Comparison of ENCODE assay signal across 8 cellular contexts in the genomic region with DNA sequence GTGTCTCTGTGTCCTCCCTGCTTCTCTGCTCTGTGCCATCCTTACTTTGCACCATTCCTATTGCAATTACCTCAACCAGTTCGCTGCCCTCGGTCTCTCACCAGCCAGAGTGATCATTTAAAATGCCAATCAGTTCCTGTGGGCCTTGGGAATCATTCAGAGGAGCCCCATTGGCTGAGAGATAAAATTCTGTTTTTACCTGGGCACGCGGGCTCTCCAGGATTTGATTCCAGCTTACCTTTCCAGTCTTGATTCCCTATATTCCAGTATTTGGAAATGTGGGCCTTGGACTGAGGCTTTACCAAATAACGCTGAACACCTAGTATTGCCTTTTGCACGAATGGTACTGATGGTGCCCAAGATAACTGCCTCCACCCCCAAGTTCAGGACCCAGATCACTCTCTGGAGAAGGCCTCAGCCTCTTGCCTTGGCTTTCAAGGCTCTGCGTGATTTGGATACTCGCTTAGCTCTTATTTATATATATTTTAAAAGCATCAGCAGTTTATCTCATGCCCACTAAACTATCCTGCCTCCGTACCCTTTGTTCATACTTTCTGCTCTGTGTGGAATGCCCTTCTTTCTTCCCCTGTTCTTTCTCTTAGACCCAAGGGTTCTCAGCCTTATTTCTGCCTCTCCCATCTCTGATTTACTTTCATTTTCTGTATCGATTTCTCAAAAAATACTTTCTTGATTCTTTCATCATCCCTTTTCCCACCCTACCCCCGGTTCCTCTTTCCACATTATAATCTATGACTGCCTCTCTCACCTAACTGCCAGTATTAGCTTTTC. TPM values are rescaled to one million over a fixed set of nuclear protein-coding genes. Genes with fewer than 3 reads are reported as not detected.
DNase-seq lines count a peak whose midpoint lies in the region; ATAC-seq and TF ChIP-seq lines count a peak whose summit lies in the region.

No MANE protein-coding gene starts in this region.

- DNase-seq in heart right ventricle = no peak
- no peak for DNase-seq in cardiac septum (ENCODE audit: low spot score)
- DNase-seq in SK-N-SH = peak; percentile 23
- DNase-seq in naive B cell = peak; percentile 18
- no peak for DNase-seq in NCI-H446 treated with DMSO at 0.1 percent for 48 hours (lab: John Stamatoyannopoulos, UW)
- no peak for DNase-seq in iPS-NIHi7 (ENCODE audit: extremely low spot score)
- no peak for DNase-seq in T-helper 9 cell

- no peaks in the 10 kb centered on the region for H3K27me3 Mint-ChIP-seq in naive B cell

- H3K9ac ChIP-seq in SK-N-SH (peak overlapping the region; percentile 86), duodenal mucosa (ENCODE audit: low read depth in 1 of 2, low read length in 2 of 2) (peak overlapping the region; percentile 90 to 98)

- H3K9me3 ChIP-seq in heart right ventricle (no peaks in the 10 kb centered on the region), SK-N-SH (no peaks in the 10 kb centered on the region), duodenal mucosa (ENCODE audit: control insufficient read depth in 1 of 2, low read length in 2 of 2) (no peaks in the 10 kb centered on the region)

- H3K4me1 ChIP-seq in heart right ventricle = peaks cover 5 to 44% (median 23%) of the 10 kb centered on the region in 9 donors
- H3K4me1 ChIP-seq in SK-N-SH (ENCODE audit: control insufficient read depth in 1 of 2, insufficient read depth in 2 of 2, low read depth in 1 of 2, low read length in 1 of 2) = peaks cover 4 to 5% of the 10 kb centered on the region in 2 experiments; a peak in 2 of 4 replicates
- peaks cover 7 to 10% of the 10 kb centered on the region in 2 donors for H3K4me1 ChIP-seq in duodenal mucosa (ENCODE audit: control insufficient read depth in 1 of 2, insufficient read depth in 2 of 2, low read length in 2 of 2)

- ATAC-seq in heart right ventricle (peak in 1 of 8 donors; percentile 47), naive B cell (ENCODE audit: low read depth in 2 of 2) (no peak)

- peaks cover 0 to 46% (median 35%) of the 10 kb centered on the region in 9 donors for H3K36me3 ChIP-seq in heart right ventricle
- H3K36me3 ChIP-seq in SK-N-SH (replicated peaks in 1 of 2; ENCODE audit: control insufficient read depth in 1 of 2, insufficient read depth in 2 of 2, low read length in 1 of 2) = peaks cover 31 to 43% of the 10 kb centered on the region in 2 experiments
- peaks cover 12 to 17% of the 10 kb centered on the region in 2 donors for H3K36me3 ChIP-seq in duodenal mucosa (ENCODE audit: control insufficient read depth in 1 of 2, insufficient read depth in 2 of 2, low read length in 2 of 2)

- peak overlapping the region; percentile 88 to 99 (median 96) for H3K4me3 Mint-ChIP-seq in naive B cell

- peaks cover 0 to 7% of the 10 kb centered on the region in 2 donors for H3K36me3 Mint-ChIP-seq in naive B cell

- H2AFZ ChIP-seq in SK-N-SH (ENCODE audit: low read depth) = peak overlapping the region; percentile 93; the same call in 1 of the 2 replicates

- H3K4me1 Mint-ChIP-seq in naive B cell = peaks cover 7 to 20% (median 18%) of the 10 kb centered on the region in 3 donors

- no peaks in the 10 kb centered on the region for H3K27me3 ChIP-seq in heart right ventricle
- no peaks in the 10 kb centered on the region for H3K27me3 ChIP-seq in SK-N-SH (ENCODE audit: insufficient read depth)
- H3K27me3 ChIP-seq in duodenal mucosa (ENCODE audit: control insufficient read depth in 1 of 2, insufficient read depth in 2 of 2, low read length in 2 of 2) = no peaks in the 10 kb centered on the region

- TF ChIP-seq RAD21 in SK-N-SH (IDR thresholded peaks at IDR 0.05; ENCODE audit: low read length) = no peak

- H3K4me2 ChIP-seq in SK-N-SH = peak overlapping the region; percentile 83

- H3K9me3 Mint-ChIP-seq in naive B cell = no peaks in the 10 kb centered on the region

- POLR2A ChIA-PET in SK-N-SH (lab: Yijun Ruan, JAX) = interaction anchor here (1.0 to 1.7 kb wide), 4 partner anchors 9 to 28 kb away, joined by 4 to 17 read pairs (median 4); partner anchors contain the start of gene CHRNA5

- TF ChIP-seq CTCF in heart right ventricle (IDR thresholded peaks at IDR 0.05) (no peak), SK-N-SH (IDR thresholded peaks at IDR 0.05) (no peak)

- H3K9me2 ChIP-seq in SK-N-SH = no peaks in the 10 kb centered on the region

- H3K4me3 ChIP-seq in heart right ventricle (peak overlapping the region; percentile 65 to 94 (median 81)), SK-N-SH (ENCODE audit: low read depth in 2 of 2, low read length in 1 of 2) (peak overlapping the region; percentile 81 to 83), duodenal mucosa (ENCODE audit: low read depth in 1 of 2, low read length in 2 of 2) (peak overlapping the region; percentile 95 to 97)

- peaks cover 37% of the 10 kb centered on the region for H3K79me2 ChIP-seq in SK-N-SH (ENCODE audit: insufficient read depth)

- CTCF ChIA-PET in SK-N-SH (lab: Yijun Ruan, JAX) = interaction anchor here (0.6 to 2.2 kb wide), 8 partner anchors 8 to 210 kb away, joined by 3 to 7 read pairs (median 4); no protein-coding TSS in a partner anchor

- no peaks in the 10 kb centered on the region for H3F3A ChIP-seq in SK-N-SH (replicated peaks; ENCODE audit: insufficient read depth)

- H3K27ac ChIP-seq in heart right ventricle = peak overlapping the region; percentile 90 to 97 (median 96)
- H3K27ac ChIP-seq in SK-N-SH (ENCODE audit: low read depth in 2 of 2, low read length in 1 of 2) = peak overlapping the region; percentile 92 to 97
- peak overlapping the region; percentile 94 for H3K27ac ChIP-seq in duodenal mucosa (ENCODE audit: low read depth, low read length)

- 10 to 11% methylated on average over 11 of the region's 11 CpGs for WGBS in heart right ventricle, 2 donors
- WGBS in SK-N-SH (ENCODE audit: low lambda C conversion rate) = 2% methylated on average over 11 of the region's 11 CpGs

- TF ChIP-seq EP300 in SK-N-SH (IDR thresholded peaks at IDR 0.05; ENCODE audit: borderline replicate concordance in 1 of 2, low read depth in 1 of 2, low read length in 1 of 2) = no peak

- peak overlapping the region; percentile 94 to 99 (median 98) for H3K27ac Mint-ChIP-seq in naive B cell

- no peaks in the 10 kb centered on the region for H4K20me1 ChIP-seq in SK-N-SH (ENCODE audit: insufficient read depth)

- intact Hi-C loops in heart right ventricle (cut with DNase I) = loop anchor here in 1 of 10 donors (5.0 kb wide), 1 partner anchor 104 kb away; the partner anchor contains the start of gene IREB2
- intact Hi-C loops in cardiac septum (cut with DNase I) = no loop called here

TF ChIP-seq in SK-N-SH, 30 proteins besides CTCF, POLR2A, EP300 and RAD21 (continues in another document):
- TF ChIP-seq POLR2AphosphoS5 (IDR thresholded peaks at IDR 0.05; ENCODE audit: low read depth, low read length) = no peak
- no peak for TF ChIP-seq FOXM1 (IDR thresholded peaks at IDR 0.05; ENCODE audit: low read depth)
- TF ChIP-seq TCF12 (IDR thresholded peaks at IDR 0.05) = no peak
- no peak for TF ChIP-seq NFIC (IDR thresholded peaks at IDR 0.05; ENCODE audit: borderline replicate concordance)
- no peak for TF ChIP-seq FOXJ3 (CRISPR knock-in tag; IDR thresholded peaks at IDR 0.05)
- TF ChIP-seq, protein P1, sequence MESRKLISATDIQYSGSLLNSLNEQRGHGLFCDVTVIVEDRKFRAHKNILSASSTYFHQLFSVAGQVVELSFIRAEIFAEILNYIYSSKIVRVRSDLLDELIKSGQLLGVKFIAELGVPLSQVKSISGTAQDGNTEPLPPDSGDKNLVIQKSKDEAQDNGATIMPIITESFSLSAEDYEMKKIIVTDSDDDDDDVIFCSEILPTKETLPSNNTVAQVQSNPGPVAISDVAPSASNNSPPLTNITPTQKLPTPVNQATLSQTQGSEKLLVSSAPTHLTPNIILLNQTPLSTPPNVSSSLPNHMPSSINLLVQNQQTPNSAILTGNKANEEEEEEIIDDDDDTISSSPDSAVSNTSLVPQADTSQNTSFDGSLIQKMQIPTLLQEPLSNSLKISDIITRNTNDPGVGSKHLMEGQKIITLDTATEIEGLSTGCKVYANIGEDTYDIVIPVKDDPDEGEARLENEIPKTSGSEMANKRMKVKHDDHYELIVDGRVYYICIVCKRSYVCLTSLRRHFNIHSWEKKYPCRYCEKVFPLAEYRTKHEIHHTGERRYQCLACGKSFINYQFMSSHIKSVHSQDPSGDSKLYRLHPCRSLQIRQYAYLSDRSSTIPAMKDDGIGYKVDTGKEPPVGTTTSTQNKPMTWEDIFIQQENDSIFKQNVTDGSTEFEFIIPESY (IDR thresholded peaks at IDR 0.05; ENCODE audit: borderline replicate concordance, low read depth) = no peak
- TF ChIP-seq TEAD4 (IDR thresholded peaks at IDR 0.05; ENCODE audit: borderline replicate concordance, insufficient read depth) = no peak

RNA-seq across cellular contexts. Expression of gene PSMA4, which starts 0.9 kb away (rescaled TPM):
- total RNA-seq in heart right ventricle (100 to 1,000 TPM in 9 of 10 donors, 10 to 100 TPM in 1; 89.4 to 133 (median 113) TPM), cardiac septum (105 TPM)
- polyA plus RNA-seq in heart right ventricle (100 to 1,000 TPM; 155 to 185 TPM), SK-N-SH (2012; rRNA removed) (212 and 251 TPM in 2 replicates), naive B cell (ENCODE audit: low read depth in 6 of 6) (100 to 1,000 TPM; 204 to 251 (median 240) TPM)
- polyA plus RNA-seq in SK-N-SH (2012; cell fraction: cytosol; rRNA removed) = 298 and 384 TPM in 2 replicates
- 69.9 and 146 TPM in 2 replicates for polyA plus RNA-seq in SK-N-SH (2012; cell fraction: nucleus; rRNA removed)

RNA-seq across cellular contexts. Expression of gene CHRNA5, which starts 24.2 kb away (rescaled TPM):
- total RNA-seq in heart right ventricle = 1 to 10 TPM in 9 of 10 donors, under 1 TPM in 1; 0.49 to 3.9 (median 2.4) TPM
- 1 to 10 TPM in 1 of 2 donors, under 1 TPM in 1; 0.51 to 1.0 TPM for polyA plus RNA-seq in heart right ventricle
- total RNA-seq in cardiac septum = 2.0 TPM
- 5.3 and 5.5 TPM in 2 replicates for polyA plus RNA-seq in SK-N-SH (2012; rRNA removed)
- 8.4 and 10.5 TPM in 2 replicates for polyA plus RNA-seq in SK-N-SH (2012; cell fraction: cytosol; rRNA removed)
- polyA plus RNA-seq in SK-N-SH (2012; cell fraction: nucleus; rRNA removed) = 0.88 and 2.0 TPM in 2 replicates
- polyA plus RNA-seq in naive B cell (ENCODE audit: low read depth in 6 of 6) = under 1 TPM in 2 of 6 donors, not detected in 4; 0.23 to 0.49 TPM

RNA-seq across cellular contexts. Expression of gene HYKK, which starts 33.8 kb away (rescaled TPM):
- 1 to 10 TPM; 4.3 to 7.7 (median 7.1) TPM for total RNA-seq in heart right ventricle
- polyA plus RNA-seq in heart right ventricle = 1 to 10 TPM; 2.2 to 3.6 TPM
- 5.1 TPM for total RNA-seq in cardiac septum
- 2.2 and 2.8 TPM in 2 replicates for polyA plus RNA-seq in SK-N-SH (2012; rRNA removed)
- polyA plus RNA-seq in SK-N-SH (2012; cell fraction: cytosol; rRNA removed) = 2.8 TPM in 2 replicates
- 1.7 and 2.8 TPM in 2 replicates for polyA plus RNA-seq in SK-N-SH (2012; cell fraction: nucleus; rRNA removed)
- under 1 TPM in 1 of 6 donors, not detected in 5; 0.49 TPM for polyA plus RNA-seq in naive B cell (ENCODE audit: low read depth in 6 of 6)

Comparison
In these comparisons a context has a peak if more than half of its experiments do, and no peak if none do; other contexts are left out.
1. DNase-seq: peak in SK-N-SH (single experiment) and naive B cell (single experiment); none in heart right ventricle (0 of 2), cardiac septum (single experiment), NCI-H446 treated with DMSO at 0.1 percent for 48 hours (single experiment), iPS-NIHi7 (single experiment) and T-helper 9 cell (single experiment).
2. Peak in every context shown above with its lines, with median percentiles within 50 percentile points of each other: H3K27ac ChIP-seq and H3K4me3 ChIP-seq.